ENCODE assay signal across 1 cellular context in the genomic region with DNA sequence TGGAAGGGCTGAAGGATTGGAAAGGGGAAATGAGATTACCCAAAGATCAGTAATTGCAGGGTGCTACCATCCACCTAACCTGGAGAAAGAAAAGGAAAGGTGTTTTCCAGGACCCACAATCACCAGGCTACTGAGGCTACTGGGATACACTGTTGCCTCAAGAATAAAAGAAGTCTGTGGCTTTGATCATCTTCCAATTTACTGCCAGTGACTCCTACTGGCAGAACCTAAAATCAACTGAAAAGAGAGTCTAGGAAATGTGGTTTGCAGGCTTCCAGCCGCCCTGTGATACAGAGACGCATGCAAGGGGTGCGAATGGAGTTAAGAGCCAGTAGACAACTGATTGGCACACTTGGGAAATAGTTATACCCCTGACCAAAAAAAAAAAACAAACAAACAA.
TF ChIP-seq lines count a peak whose summit lies in the region.

No MANE protein-coding gene starts in this region.

TF ChIP-seq in K562, 482 proteins besides CTCF, POLR2A, EP300 and RAD21:
- TF ChIP-seq C11orf30 (IDR thresholded peaks at IDR 0.05; ENCODE audit: low read depth) (no peak), ZNF282 (CRISPR knock-in tag; IDR thresholded peaks at IDR 0.05) (no peak), ZNF764 (CRISPR knock-in tag; IDR thresholded peaks at IDR 0.05; ENCODE audit: low read depth) (0 out of 2 replicates have a peak, but pooled peaks have one; percentile 52), ZNF384 (IDR thresholded peaks at IDR 0.05; ENCODE audit: low read depth, low read length) (no peak), BMI1 (IDR thresholded peaks at IDR 0.05; ENCODE audit: low read length) (no peak), ZNF696 (CRISPR knock-in tag; conservative IDR thresholded peaks at IDR 0.05) (no peak), RHOXF2B (CRISPR knock-in tag; conservative IDR thresholded peaks at IDR 0.05) (no peak), ZNF586 (CRISPR knock-in tag; conservative IDR thresholded peaks at IDR 0.05) (no peak), TSC22D4 (tag; IDR thresholded peaks at IDR 0.05) (no peak), NFIC (IDR thresholded peaks at IDR 0.05) (peak; percentile 19; the same call in 1 of the 2 replicates), JUN (IDR thresholded peaks at IDR 0.05; ENCODE audit: borderline replicate concordance, low read depth, low read length) (no peak), JUN (CRISPR knock-in tag; IDR thresholded peaks at IDR 0.05; ENCODE audit: borderline replicate concordance) (no peak), PTTG1 (tag; IDR thresholded peaks at IDR 0.05; ENCODE audit: low read depth) (no peak), CREM (IDR thresholded peaks at IDR 0.05; ENCODE audit: low read depth) (no peak), CCAR2 (IDR thresholded peaks at IDR 0.05; ENCODE audit: low read depth, low read length) (no peak)
- TF ChIP-seq, protein P1, sequence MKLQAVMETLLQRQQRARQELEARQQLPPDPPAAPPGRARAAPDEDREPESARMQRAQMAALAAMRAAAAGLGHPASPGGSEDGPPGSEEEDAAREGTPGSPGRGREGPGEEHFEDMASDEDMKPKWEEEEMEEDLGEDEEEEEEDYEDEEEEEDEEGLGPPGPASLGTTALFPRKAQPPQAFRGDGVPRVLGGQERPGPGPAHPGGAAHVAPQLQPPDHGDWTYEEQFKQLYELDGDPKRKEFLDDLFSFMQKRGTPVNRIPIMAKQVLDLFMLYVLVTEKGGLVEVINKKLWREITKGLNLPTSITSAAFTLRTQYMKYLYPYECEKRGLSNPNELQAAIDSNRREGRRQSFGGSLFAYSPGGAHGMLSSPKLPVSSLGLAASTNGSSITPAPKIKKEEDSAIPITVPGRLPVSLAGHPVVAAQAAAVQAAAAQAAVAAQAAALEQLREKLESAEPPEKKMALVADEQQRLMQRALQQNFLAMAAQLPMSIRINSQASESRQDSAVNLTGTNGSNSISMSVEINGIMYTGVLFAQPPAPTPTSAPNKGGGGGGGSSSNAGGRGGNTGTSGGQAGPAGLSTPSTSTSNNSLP (IDR thresholded peaks at IDR 0.05; ENCODE audit: borderline replicate concordance, low read depth, low read length) = 0 out of 2 replicates have a peak, but pooled peaks have one; percentile 16
- TF ChIP-seq, protein P2, sequence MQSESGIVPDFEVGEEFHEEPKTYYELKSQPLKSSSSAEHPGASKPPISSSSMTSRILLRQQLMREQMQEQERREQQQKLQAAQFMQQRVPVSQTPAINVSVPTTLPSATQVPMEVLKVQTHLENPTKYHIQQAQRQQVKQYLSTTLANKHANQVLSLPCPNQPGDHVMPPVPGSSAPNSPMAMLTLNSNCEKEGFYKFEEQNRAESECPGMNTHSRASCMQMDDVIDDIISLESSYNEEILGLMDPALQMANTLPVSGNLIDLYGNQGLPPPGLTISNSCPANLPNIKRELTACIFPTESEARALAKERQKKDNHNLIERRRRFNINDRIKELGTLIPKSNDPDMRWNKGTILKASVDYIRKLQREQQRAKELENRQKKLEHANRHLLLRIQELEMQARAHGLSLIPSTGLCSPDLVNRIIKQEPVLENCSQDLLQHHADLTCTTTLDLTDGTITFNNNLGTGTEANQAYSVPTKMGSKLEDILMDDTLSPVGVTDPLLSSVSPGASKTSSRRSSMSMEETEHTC (IDR thresholded peaks at IDR 0.05) = no peak
TF ChIP-seq in K562: peak in this region for 3.
